ENCODE assay signal across 1 cellular context in genomic region chr2:26970244-26970927, GRCh38.
TF ChIP-seq lines count a peak whose summit lies in the region.

MAPRE3 (plus strand) TSS chr2:26970637; CDS start chr2:27022219, 51,582 bp downstream.

TF ChIP-seq in HepG2, 621 proteins besides CTCF, POLR2A, EP300 and RAD21 (continued from another document):
- TF ChIP-seq UBTF (CRISPR knock-in tag; IDR thresholded peaks at IDR 0.05) = peak; percentile 26; the same call in 1 of the 2 replicates
- TF ChIP-seq HDAC1 (CRISPR knock-in tag; IDR thresholded peaks at IDR 0.05) = peak; percentile 21
